8 cellular contexts compared by ENCODE assay signal in the genomic region with DNA sequence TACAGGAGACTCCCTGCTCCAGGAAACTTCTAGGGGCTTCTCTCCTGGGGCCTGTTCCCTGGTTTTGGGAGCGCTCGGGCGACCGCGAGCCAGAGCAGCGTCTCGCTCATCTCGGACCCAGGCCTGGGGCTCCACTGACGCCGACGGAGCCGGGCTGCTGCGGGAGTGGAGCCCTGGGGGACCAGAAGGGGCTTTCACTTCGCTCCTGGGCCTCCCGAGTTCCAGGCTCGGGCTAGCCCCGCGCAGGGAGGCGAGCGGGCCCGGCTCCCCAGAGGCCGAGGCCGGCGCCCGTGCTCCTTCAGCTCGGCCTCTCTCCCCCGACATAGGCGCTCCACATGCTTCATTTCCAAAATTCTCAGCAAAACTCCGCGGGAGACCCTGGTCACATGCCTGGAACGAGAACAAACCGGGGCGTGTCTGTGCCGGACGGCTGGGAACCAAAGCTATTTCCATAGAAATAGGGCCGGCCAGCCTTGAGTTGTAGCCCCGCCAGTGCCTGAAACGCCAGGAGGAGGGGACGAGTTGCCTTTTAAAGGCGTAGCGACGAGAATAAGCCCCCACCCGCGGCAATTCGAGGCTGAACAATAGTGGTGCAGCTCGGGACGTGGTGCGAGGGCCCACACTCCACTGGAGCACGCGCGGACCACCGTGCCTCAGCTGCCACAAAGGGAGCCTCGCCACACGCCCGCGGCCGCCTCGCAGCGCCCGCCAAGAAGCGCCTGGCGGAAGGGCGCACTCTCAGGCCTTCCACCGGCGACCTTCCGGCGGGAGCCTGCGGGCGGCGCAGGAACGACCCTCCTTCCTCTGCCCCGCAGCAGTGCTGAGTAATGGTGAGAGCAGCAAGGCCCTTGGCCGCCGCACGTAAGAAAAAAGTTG. TPM values are rescaled to one million over a fixed set of nuclear protein-coding genes. Genes with fewer than 3 reads are reported as not detected.
DNase-seq lines count a peak whose midpoint lies in the region; ATAC-seq and TF ChIP-seq lines count a peak whose summit lies in the region.

No MANE protein-coding gene starts in this region.

- ATAC-seq in HG03280 (IDR thresholded peaks at IDR 0.05; ENCODE audit: unreplicated experiment) (peak; percentile 23), body of pancreas (peak; percentile 20)

- 6 to 8% methylated on average over 24 to 75 of the region's 75 CpGs for WGBS in body of pancreas, 2 donors

- peak; percentile 71 for TF ChIP-seq POLR2A in GM19099 (IDR thresholded peaks at IDR 0.05; ENCODE audit: extremely low read depth, insufficient read length, low read depth)
- no peak for TF ChIP-seq POLR2A in body of pancreas (IDR thresholded peaks at IDR 0.05)

- peak in 1 of 7 experiments; percentile 16 for TF ChIP-seq CTCF in body of pancreas (IDR thresholded peaks at IDR 0.05)

- intact Hi-C loops in body of pancreas (cut with DNase I), result no loop called here

- H3K9me3 ChIP-seq in body of pancreas, result no peaks in the 10 kb centered on the region
- no peaks in the 10 kb centered on the region for H3K9me3 ChIP-seq in iPS-15b (ENCODE audit: control insufficient read depth, insufficient read depth, low read length)

- H3K4me3 ChIP-seq in body of pancreas (peak overlapping the region; percentile 26 to 58), iPS-15b (ENCODE audit: low read depth, low read length) (peak overlapping the region; percentile 81), skeletal muscle cell (ENCODE audit: low read depth, low read length) (peak overlapping the region; percentile 48)

- H3K27me3 ChIP-seq in body of pancreas (no peaks in the 10 kb centered on the region), iPS-15b (ENCODE audit: control insufficient read depth, insufficient read depth, low read length) (no peaks in the 10 kb centered on the region)

- DNase-seq in D341Med (ENCODE audit: low spot score) (peak; percentile 67), NOMO-1 treated with DMSO at 0.1 percent for 48 hours (lab: John Stamatoyannopoulos, UW; ENCODE audit: unreplicated experiment) (peak; percentile 68), body of pancreas (peak; percentile 68 to 80 (median 76)), skeletal muscle cell (ENCODE audit: low read depth) (peak; percentile 39), cortex of kidney (lab: John Stamatoyannopoulos, UW) (no peak)

- H3K9ac ChIP-seq in iPS-15b (ENCODE audit: low read depth, low read length), result peak overlapping the region; percentile 92

- H3K4me1 ChIP-seq in body of pancreas, result peaks cover 41% of the 10 kb centered on the region
- peaks cover 9% of the 10 kb centered on the region for H3K4me1 ChIP-seq in iPS-15b (ENCODE audit: control insufficient read depth, insufficient read depth, low read length)

- peak overlapping the region; percentile 91 to 98 (median 94) for H3K27ac ChIP-seq in body of pancreas

- H3K36me3 ChIP-seq in body of pancreas (replicated peaks in 1 of 2; ENCODE audit: insufficient read depth in 1 of 2, low read depth in 2 of 2), result no peaks in the 10 kb centered on the region
- H3K36me3 ChIP-seq in iPS-15b (ENCODE audit: control insufficient read depth, insufficient read depth, low read length), result peaks cover 2% of the 10 kb centered on the region

RNA-seq across cellular contexts. Expression of gene G3BP1, which starts 1.1 kb away (rescaled TPM):
- total RNA-seq in body of pancreas, result 10 to 100 TPM; 34.6 to 64.3 TPM

RNA-seq across cellular contexts. Expression of gene ATOX1, which starts 12.2 kb away (rescaled TPM):
- 10 to 100 TPM in 1 of 2 donors, 1 to 10 TPM in 1; 6.3 to 39.7 TPM for total RNA-seq in body of pancreas
